Comparison of ENCODE assay signal across 14 cellular contexts in genomic region chr11:2798951-2799761, GRCh38.
A peak's percentile ranks its signal among the peaks of the same experiment; 100 is the strongest.
DNase-seq lines count a peak whose midpoint lies in the region; ATAC-seq and TF ChIP-seq lines count a peak whose summit lies in the region.
"Had no signal": no experiment of that assay in that cellular context is flagged by ENCODE, and none has a peak within 500 bp of the region (broad histone marks: within the 10 kb centered on the region; RNA-seq: fewer than 3 reads in every experiment).

No MANE protein-coding gene starts in this region.

- H3K4ac ChIP-seq in H9 (ENCODE audit: low read depth, low read length) (no peak overlapping the region), trophoblast cell (ENCODE audit: low read depth, low read length) (no peak overlapping the region)

- H2BK12ac ChIP-seq in H9 (ENCODE audit: insufficient read length, low read depth, low read length): no peak overlapping the region
- H2BK12ac ChIP-seq in trophoblast cell (ENCODE audit: low read length): no peak overlapping the region

- H4K5ac ChIP-seq in H9 (ENCODE audit: insufficient read length, low read depth, low read length): no peak overlapping the region

- H3K9ac ChIP-seq in H9 (ENCODE audit: extremely low read depth, insufficient read length, low read length) (no peak overlapping the region), trophoblast cell (ENCODE audit: low read length) (no peak overlapping the region)

- peaks cover 87% of the 10 kb centered on the region for H3K27me3 Mint-ChIP-seq in H9 (ENCODE audit: low read depth)
- H3K27me3 Mint-ChIP-seq: stimulated activated memory B cell treated with anti-CD40 and anti-IgM and Interleukin-4, amounts not matched to agents 10 μg/mL and 1 μg/mL and 100 μg/mL, for 72 hours had no signal

- no peaks in the 10 kb centered on the region for H3K23me2 ChIP-seq in H9 (ENCODE audit: insufficient read length, low read depth, low read length, poor library complexity, severe bottlenecking)

- H3K27me3 ChIP-seq in H9 (ENCODE audit: insufficient read depth, low read length): no peaks in the 10 kb centered on the region; the same call in 1 of the 2 replicates
- H3K27me3 ChIP-seq in RWPE2 (ENCODE audit: insufficient read depth, poor library complexity, severe bottlenecking): no peaks in the 10 kb centered on the region
- H3K27me3 ChIP-seq in kidney epithelial cell (ENCODE audit: control insufficient read depth, insufficient read depth, low read length): peaks cover 25% of the 10 kb centered on the region
- no peaks in the 10 kb centered on the region for H3K27me3 ChIP-seq in trophoblast cell (ENCODE audit: insufficient read depth, low read length)
- H3K27me3 ChIP-seq: SJCRH30 had no signal

- H2BK5ac ChIP-seq in H9 (ENCODE audit: insufficient read length, low read length) (no peak overlapping the region), trophoblast cell (ENCODE audit: low read depth, low read length, poor library complexity) (no peak overlapping the region)

- H3K4me1 Mint-ChIP-seq in H9: peaks cover 0 to 2% of the 10 kb centered on the region in 2 experiments; a peak in 1 of 4 replicates

- no peak overlapping the region for H3K27ac ChIP-seq in H9 (ENCODE audit: insufficient read length, low read depth, low read length)
- H3K27ac ChIP-seq in RWPE2 (ENCODE audit: poor library complexity, severe bottlenecking): no peak overlapping the region
- H3K27ac ChIP-seq in trophoblast cell (ENCODE audit: low read depth, low read length): peak overlapping the region; percentile 22
- H3K27ac ChIP-seq: SJCRH30 had no signal

- H2AFZ ChIP-seq in H9 (ENCODE audit: low read length) (no peak overlapping the region), trophoblast cell (ENCODE audit: insufficient read depth, low read length, poor library complexity) (no peak overlapping the region)

- H2AK5ac ChIP-seq in H9 (ENCODE audit: insufficient read length, low read length) (no peak overlapping the region), trophoblast cell (ENCODE audit: low read length) (peak overlapping the region; percentile 27)

- WGBS in H9 (ENCODE audit: extremely low coverage, insufficient read length, low lambda C conversion rate): 100% methylated on average over 2 of the region's 17 CpGs
- no CpG with 5 or more reads among the region's 17 CpGs for WGBS in trophoblast cell (ENCODE audit: extremely low coverage, insufficient coverage, insufficient read length)

- H3K36me3 ChIP-seq in RWPE2 (ENCODE audit: low read depth) (no peaks in the 10 kb centered on the region), kidney epithelial cell (ENCODE audit: control insufficient read depth, insufficient read depth, low read length) (no peaks in the 10 kb centered on the region), trophoblast cell (ENCODE audit: control insufficient read depth in 1 of 2, insufficient read depth in 2 of 2, low read length in 2 of 2) (no peaks in the 10 kb centered on the region)
- H3K36me3 ChIP-seq: SJCRH30 had no signal

- no peak overlapping the region for H4K12ac ChIP-seq in trophoblast cell (ENCODE audit: low read depth, low read length)

- H3K23ac ChIP-seq in H9 (ENCODE audit: insufficient read length, low read depth, low read length) (no peak overlapping the region), trophoblast cell (ENCODE audit: low read length) (no peak overlapping the region)

- ATAC-seq in RWPE2 (ENCODE audit: low read depth) (no peak), HG02852 (IDR thresholded peaks at IDR 0.05; ENCODE audit: unreplicated experiment) (no peak)
- ATAC-seq: stimulated activated memory B cell treated with anti-CD40 and anti-IgM and Interleukin-4, amounts not matched to agents 10 μg/mL and 1 μg/mL and 100 μg/mL, for 72 hours had no signal

- H2BK120ac ChIP-seq in H9 (ENCODE audit: low read depth, low read length, poor library complexity, severe bottlenecking): no peak overlapping the region
- H2BK120ac ChIP-seq in trophoblast cell (ENCODE audit: insufficient read depth, low read length, poor library complexity): no peak overlapping the region

- H4K91ac ChIP-seq in H9 (ENCODE audit: insufficient read length, low read depth, low read length) (no peak overlapping the region), trophoblast cell (ENCODE audit: low read depth, low read length) (peak overlapping the region; percentile 11)

- H3K18ac ChIP-seq in H9 (ENCODE audit: insufficient read length, low read depth, low read length): no peak overlapping the region
- no peak overlapping the region for H3K18ac ChIP-seq in trophoblast cell (ENCODE audit: low read length)

- no peak overlapping the region for H3K56ac ChIP-seq in H9 (ENCODE audit: insufficient read length, low read depth, low read length)

- H3K4me1 ChIP-seq in H9 (ENCODE audit: insufficient read depth, low read length): no peaks in the 10 kb centered on the region
- peaks cover 4% of the 10 kb centered on the region for H3K4me1 ChIP-seq in RWPE2 (ENCODE audit: insufficient read depth, poor library complexity, severe bottlenecking)
- H3K4me1 ChIP-seq in trophoblast cell (ENCODE audit: control insufficient read depth in 1 of 2, insufficient read depth in 2 of 2, low read length in 2 of 2): peaks cover 9 to 17% of the 10 kb centered on the region in 2 experiments
- H3K4me1 ChIP-seq: SJCRH30 had no signal

- TF ChIP-seq CTCF in H9 (conservative IDR thresholded peaks at IDR 0.05) (no peak), RWPE2 (IDR thresholded peaks at IDR 0.05; ENCODE audit: poor library complexity, severe bottlenecking) (no peak), kidney epithelial cell (IDR thresholded peaks at IDR 0.05; ENCODE audit: insufficient read depth, low read length, poor library complexity, severe bottlenecking) (no peak)

- no peaks in the 10 kb centered on the region for H3K79me2 ChIP-seq in H9 (ENCODE audit: insufficient read depth, low read length)
- no peaks in the 10 kb centered on the region for H3K79me2 ChIP-seq in trophoblast cell (ENCODE audit: control insufficient read depth, insufficient read depth, low read length, poor library complexity)

- H3K79me1 ChIP-seq in H9 (ENCODE audit: insufficient read depth, low read depth, low read length, poor library complexity, severe bottlenecking) (no peaks in the 10 kb centered on the region), trophoblast cell (ENCODE audit: low read length) (peaks cover 2% of the 10 kb centered on the region)

- no peaks in the 10 kb centered on the region for H3K9me3 ChIP-seq in H9 (ENCODE audit: control insufficient read depth, low read depth, low read length)
- no peaks in the 10 kb centered on the region for H3K9me3 ChIP-seq in RWPE2 (ENCODE audit: severe bottlenecking)
- H3K9me3 ChIP-seq in trophoblast cell (ENCODE audit: insufficient read depth, low read depth, low read length): peaks cover 20% of the 10 kb centered on the region
- H3K9me3 ChIP-seq: SJCRH30 had no signal

- DNase-seq in H9 (peak; percentile 17), RWPE2 (ENCODE audit: low spot score) (peak; percentile 40), kidney epithelial cell (ENCODE audit: low read depth) (peak; percentile 38), trophoblast cell (no peak), SKM-1 treated with dmso at 0.1 percent for 144 hours (lab: John Stamatoyannopoulos, UW; ENCODE audit: unreplicated experiment) (no peak), activated gamma-delta T cell (lab: John Stamatoyannopoulos, UW) (no peak)
- DNase-seq in activated CD4-positive, alpha-beta T cell treated with anti-CD3 and anti-CD28 coated beads, Interleukin-2, amount 50 U/mL, for 4 hours: no peak
- DNase-seq: anterior cingulate cortex; C1 segment of cervical spinal cord; NCI-H2107; NK-92 treated with Interleukin-12 subunit alpha and Interleukin-12 subunit beta, amount 100 ng/mL, for 24 hours had no signal

- no peak overlapping the region for H3K4me3 Mint-ChIP-seq in H9
- H3K4me3 Mint-ChIP-seq: stimulated activated memory B cell treated with anti-CD40 and anti-IgM and Interleukin-4, amounts not matched to agents 10 μg/mL and 1 μg/mL and 100 μg/mL, for 72 hours had no signal

- H3K14ac ChIP-seq in H9 (ENCODE audit: insufficient read depth, low read length): no peak overlapping the region
- H3K14ac ChIP-seq in trophoblast cell (ENCODE audit: low read length): no peak overlapping the region

- H4K8ac ChIP-seq in H9 (replicated peaks; ENCODE audit: insufficient read length, low read depth, low read length) (no peak overlapping the region), trophoblast cell (ENCODE audit: low read depth, low read length) (no peak overlapping the region)

- no peak overlapping the region for H3K27ac Mint-ChIP-seq in H9
- H3K27ac Mint-ChIP-seq: stimulated activated memory B cell treated with anti-CD40 and anti-IgM and Interleukin-4, amounts not matched to agents 10 μg/mL and 1 μg/mL and 100 μg/mL, for 72 hours had no signal

- no peak overlapping the region for H3K4me2 ChIP-seq in H9 (ENCODE audit: insufficient read depth, insufficient read length, low read length)
- H3K4me2 ChIP-seq in trophoblast cell (ENCODE audit: low read length): no peak overlapping the region

- no peak overlapping the region for H3K4me3 ChIP-seq in RWPE2 (ENCODE audit: severe bottlenecking)
- no peak overlapping the region for H3K4me3 ChIP-seq in kidney epithelial cell (ENCODE audit: low read depth, low read length)
- H3K4me3 ChIP-seq in trophoblast cell (ENCODE audit: low read depth, low read length): no peak overlapping the region
- H3K4me3 ChIP-seq: SJCRH30 had no signal

- H2BK15ac ChIP-seq in H9 (ENCODE audit: low read depth, low read length): no peak overlapping the region

- peaks cover 0 to 9% (median 6%) of the 10 kb centered on the region in 3 experiments; a peak in 5 of 7 replicates for H3K36me3 Mint-ChIP-seq in H9 (ENCODE audit: insufficient read depth in 1 of 3, low read depth in 3 of 3)

- peaks cover 9 to 10% of the 10 kb centered on the region in 2 experiments for H3K9me3 Mint-ChIP-seq in H9

- H3T11ph ChIP-seq in H9 (ENCODE audit: low read length): no peak overlapping the region

- H2BK20ac ChIP-seq in H9 (ENCODE audit: low read depth, low read length, poor library complexity, severe bottlenecking): no peak overlapping the region

- no peaks in the 10 kb centered on the region for H4K20me1 ChIP-seq in H9 (ENCODE audit: control insufficient read depth, insufficient read depth, insufficient read length)

Comparison
In these comparisons a context has a peak if more than half of its experiments do, and no peak if none do; other contexts are left out.
1. DNase-seq: peak in H9 (single experiment), RWPE2 (single experiment) and kidney epithelial cell (single experiment); none in trophoblast cell (0 of 2), SKM-1 treated with dmso at 0.1 percent for 144 hours (single experiment), activated CD4-positive, alpha-beta T cell treated with anti-CD3 and anti-CD28 coated beads, Interleukin-2, amount 50 U/mL, for 4 hours (0 of 2) and activated gamma-delta T cell (single experiment).